Comparison of ENCODE assay signal across 23 cellular contexts in genomic region chr6:167840160-167840525, GRCh38. TPM values are rescaled to one million over a fixed set of nuclear protein-coding genes. Genes with fewer than 3 reads are reported as not detected.
DNase-seq lines count a peak whose midpoint lies in the region; ATAC-seq and TF ChIP-seq lines count a peak whose summit lies in the region.
"Had no signal": no experiment of that assay in that cellular context is flagged by ENCODE, and none has a peak within 500 bp of the region (broad histone marks: within the 10 kb centered on the region; RNA-seq: fewer than 3 reads in every experiment).

No MANE protein-coding gene starts in this region.

- H3K4me3 ChIP-seq in dorsolateral prefrontal cortex: peak overlapping the region in 16 of 59 donors; percentile 1 to 39 (median 18)
- no peak overlapping the region for H3K4me3 ChIP-seq in smooth muscle cell
- H3K4me3 ChIP-seq in uterus: no peak overlapping the region
- H3K4me3 ChIP-seq: BLaER1 treated with 17β-estradiol and CSF1 and Interleukin-3, amounts not matched to agents 10 nM and 100 nM; SJSA1 had no signal

- no peak for TF ChIP-seq POLR2A in uterus (IDR thresholded peaks at IDR 0.05)

- no peaks in the 10 kb centered on the region for H3F3A ChIP-seq in smooth muscle cell (ENCODE audit: low read depth)

- H3K9me3 ChIP-seq in smooth muscle cell (replicated peaks; ENCODE audit: low read depth) (no peaks in the 10 kb centered on the region), uterus (no peaks in the 10 kb centered on the region)
- H3K9me3 ChIP-seq: BLaER1 treated with 17β-estradiol and CSF1 and Interleukin-3, amounts not matched to agents 10 nM and 100 nM; SJSA1 had no signal

- H3K36me3 ChIP-seq in smooth muscle cell (ENCODE audit: low read depth): no peaks in the 10 kb centered on the region
- no peaks in the 10 kb centered on the region for H3K36me3 ChIP-seq in uterus
- H3K36me3 ChIP-seq: BLaER1 treated with 17β-estradiol and CSF1 and Interleukin-3, amounts not matched to agents 10 nM and 100 nM; SJSA1 had no signal

- H3K9me3 Mint-ChIP-seq in activated T-helper 17 cell treated with anti-CD3 and anti-CD28 coated beads, Interleukin-2, amount 50 U/mL, for 72 hours: no peaks in the 10 kb centered on the region
- H3K9me3 Mint-ChIP-seq: CD4-positive, alpha-beta T cell; IgD-negative memory B cell had no signal

- H3K4me1 Mint-ChIP-seq in activated T-helper 17 cell treated with anti-CD3 and anti-CD28 coated beads, Interleukin-2, amount 50 U/mL, for 72 hours: no peaks in the 10 kb centered on the region

- peak overlapping the region; percentile 33 for H3K4me2 ChIP-seq in smooth muscle cell

- no peaks in the 10 kb centered on the region for H3K27me3 ChIP-seq in dorsolateral prefrontal cortex
- no peaks in the 10 kb centered on the region for H3K27me3 ChIP-seq in smooth muscle cell (ENCODE audit: low read depth)
- H3K27me3 ChIP-seq in uterus: no peaks in the 10 kb centered on the region
- H3K27me3 ChIP-seq: BLaER1 treated with 17β-estradiol and CSF1 and Interleukin-3, amounts not matched to agents 10 nM and 100 nM; SJSA1 had no signal

- H3K27ac Mint-ChIP-seq in activated T-helper 17 cell treated with anti-CD3 and anti-CD28 coated beads, Interleukin-2, amount 50 U/mL, for 72 hours: no peak overlapping the region
- H3K27ac Mint-ChIP-seq: CD4-positive, alpha-beta T cell; IgD-negative memory B cell had no signal

- peaks cover under 1% of the 10 kb centered on the region for H3K36me3 Mint-ChIP-seq in activated T-helper 17 cell treated with anti-CD3 and anti-CD28 coated beads, Interleukin-2, amount 50 U/mL, for 72 hours (ENCODE audit: low read depth)
- H3K36me3 Mint-ChIP-seq: IgD-negative memory B cell had no signal

- H3K9ac ChIP-seq in smooth muscle cell (ENCODE audit: low read depth): no peak overlapping the region
- H3K9ac ChIP-seq: BLaER1 treated with 17β-estradiol and CSF1 and Interleukin-3, amounts not matched to agents 10 nM and 100 nM had no signal

- peaks cover 94% of the 10 kb centered on the region for H4K20me1 ChIP-seq in smooth muscle cell (ENCODE audit: low read depth)

- no peaks in the 10 kb centered on the region for H3K27me3 Mint-ChIP-seq in activated T-helper 17 cell treated with anti-CD3 and anti-CD28 coated beads, Interleukin-2, amount 50 U/mL, for 72 hours
- H3K27me3 Mint-ChIP-seq: IgD-negative memory B cell had no signal

- peak; percentile 16 for ATAC-seq in activated T-helper 17 cell treated with anti-CD3 and anti-CD28 coated beads, Interleukin-2, amount 50 U/mL, for 72 hours (replicated peaks)
- no peak for ATAC-seq in GM19324 (IDR thresholded peaks at IDR 0.05; ENCODE audit: low FRiP score, unreplicated experiment)

- H3K4me1 ChIP-seq in smooth muscle cell (ENCODE audit: low read depth) (peaks cover 47% of the 10 kb centered on the region), uterus (peaks cover 0 to 3% of the 10 kb centered on the region in 2 donors)

- DNase-seq in dorsolateral prefrontal cortex: no peak
- peak; percentile 46 for DNase-seq in midbrain (lab: John Stamatoyannopoulos, UW)
- DNase-seq in smooth muscle cell (lab: John Stamatoyannopoulos, UW; ENCODE audit: unreplicated experiment): no peak
- no peak for DNase-seq in uterus
- DNase-seq in NCI-H146 treated with DMSO at 0.1 percent for 48 hours (lab: John Stamatoyannopoulos, UW; ENCODE audit: unreplicated experiment): no peak
- DNase-seq in HT-29 (ENCODE audit: low spot score): no peak
- DNase-seq: 8988T; CD4-positive, alpha-beta T cell; DMS53; HCEC 1CT; NCI-H1048; NCI-H1417 treated with DMSO at 0.1 percent for 48 hours; NCI-H187; NCI-H2081 treated with DMSO at 0.1 percent for 48 hours; NCI-H2171; NCI-H510A; Right ventricle myocardium superior; RPMI8226 had no signal

- H3K4me3 Mint-ChIP-seq in activated T-helper 17 cell treated with anti-CD3 and anti-CD28 coated beads, Interleukin-2, amount 50 U/mL, for 72 hours: no peak overlapping the region
- H3K4me3 Mint-ChIP-seq: CD4-positive, alpha-beta T cell; IgD-negative memory B cell had no signal

- H3K27ac ChIP-seq in dorsolateral prefrontal cortex (peak overlapping the region in 54 of 59 donors; percentile 4 to 88 (median 66)), smooth muscle cell (ENCODE audit: low read depth) (no peak overlapping the region), uterus (no peak overlapping the region)
- H3K27ac ChIP-seq: BLaER1 treated with 17β-estradiol and CSF1 and Interleukin-3, amounts not matched to agents 10 nM and 100 nM had no signal

- WGBS in smooth muscle cell (ENCODE audit: low lambda C conversion rate): 79% methylated on average over 4 of the region's 4 CpGs

- no peak overlapping the region for H2AFZ ChIP-seq in smooth muscle cell (ENCODE audit: low read depth)

- peaks cover 100% of the 10 kb centered on the region for H3K79me2 ChIP-seq in smooth muscle cell (ENCODE audit: low read depth)

- intact Hi-C loops in dorsolateral prefrontal cortex (cut with DNase I): no loop called here
- intact Hi-C loops in uterus (cut with DNase I; ENCODE audit: low total_unique reads): no loop called here

- TF ChIP-seq CTCF in dorsolateral prefrontal cortex (IDR thresholded peaks at IDR 0.05 in 54 of 56, conservative IDR thresholded peaks at IDR 0.05 in 2 of 56; ENCODE audit: low read depth in 1 of 56, partially characterized antibody in 56 of 56) (peak in 2 of 56 donors; percentile 4 to 5), smooth muscle cell (IDR thresholded peaks at IDR 0.05; ENCODE audit: borderline replicate concordance, insufficient read depth, poor library complexity, severe bottlenecking) (no peak), uterus (IDR thresholded peaks at IDR 0.05) (no peak)

RNA-seq across cellular contexts. Expression of gene AFDN, which starts 13.4 kb away (rescaled TPM):
- 100 to 1,000 TPM in 1 of 2 donors, 10 to 100 TPM in 1; 56.3 to 107 TPM for total RNA-seq in activated T-helper 17 cell treated with anti-CD3 and anti-CD28 coated beads, Interleukin-2, amount 50 U/mL, for 72 hours
- total RNA-seq in dorsolateral prefrontal cortex (100 to 1,000 TPM in 117 of 120 experiments, 10 to 100 TPM in 3; 83.8 to 184 (median 126) TPM), smooth muscle cell (98.8 and 125 TPM in 2 replicates), uterus (100 to 1,000 TPM in 2 of 4 donors, 10 to 100 TPM in 2; 64.6 to 210 (median 120) TPM)
- 52.3 and 83.7 TPM in 2 replicates for polyA plus RNA-seq in smooth muscle cell
- total RNA-seq in HT-29 (2014; rRNA removed; shearing (Covaris generic)): 79.8 and 86.5 TPM in 2 replicates

Comparison
In these comparisons a context has a peak if more than half of its experiments do, and no peak if none do; other contexts are left out.
1. H3K27ac ChIP-seq: peak in dorsolateral prefrontal cortex (54 of 59); none in smooth muscle cell (single experiment) and uterus (0 of 2).